8 cellular contexts compared by ENCODE assay signal in genomic region chr20:32285621-32286334, GRCh38. TPM values are rescaled to one million over a fixed set of nuclear protein-coding genes. Genes with fewer than 3 reads are reported as not detected.
DNase-seq lines count a peak whose midpoint lies in the region; ATAC-seq, FAIRE-seq and TF ChIP-seq lines count a peak whose summit lies in the region.

No MANE protein-coding gene starts in this region.

- H3K36me3 ChIP-seq in GM23248 (ENCODE audit: low read depth) (no peaks in the 10 kb centered on the region), OCI-LY7 (ENCODE audit: insufficient read depth, low read length) (peaks cover 31% of the 10 kb centered on the region), mesendoderm (ENCODE audit: control insufficient read depth, insufficient read depth, low read length) (no peaks in the 10 kb centered on the region)

- H2BK120ac ChIP-seq in mesendoderm (ENCODE audit: low read depth, low read length): no peak overlapping the region

- H4K5ac ChIP-seq in mesendoderm (ENCODE audit: low read length): no peak overlapping the region

- H4K8ac ChIP-seq in mesendoderm (ENCODE audit: low read depth, low read length): no peak overlapping the region

- no peak for DNase-seq in GM12891 (ENCODE audit: insufficient read length, low spot score)
- peak; percentile 72 for DNase-seq in GM23248
- peak; percentile 88 for DNase-seq in OCI-LY7 (ENCODE audit: low spot score)
- peak; percentile 17 for DNase-seq in dedifferentiated amniotic fluid mesenchymal stem cell (ENCODE audit: extremely low spot score)
- no peak for DNase-seq in sciatic nerve (ENCODE audit: low spot score)
- DNase-seq in mesendoderm: no peak
- DNase-seq in DMS79 (lab: John Stamatoyannopoulos, UW): no peak
- no peak for DNase-seq in NCI-H2029 (lab: John Stamatoyannopoulos, UW)

- no peak overlapping the region for H2AK5ac ChIP-seq in mesendoderm (ENCODE audit: low read length)

- H3K79me2 ChIP-seq in GM23248 (ENCODE audit: insufficient read depth): peaks cover 87% of the 10 kb centered on the region
- H3K79me2 ChIP-seq in OCI-LY7 (ENCODE audit: insufficient read depth, low read depth, low read length): peaks cover 91% of the 10 kb centered on the region
- H3K79me2 ChIP-seq in mesendoderm (ENCODE audit: control insufficient read depth, insufficient read depth, low read length): no peaks in the 10 kb centered on the region

- no peak overlapping the region for H3K18ac ChIP-seq in mesendoderm (ENCODE audit: low read length)

- intact Hi-C loops in OCI-LY7 (cut with micrococcal nuclease; ENCODE audit: unreplicated experiment) (loop anchor here (2.0 kb wide), 2 partner anchors 73 to 79 kb away; partner anchors contain the start of genes ASXL1, PLAGL2 and POFUT1), sciatic nerve (cut with DNase I) (no loop called here)

- no peak overlapping the region for H3K56ac ChIP-seq in mesendoderm (ENCODE audit: low read length)

- peaks cover 13% of the 10 kb centered on the region for H3K4me1 ChIP-seq in GM23248 (ENCODE audit: insufficient read depth)
- H3K4me1 ChIP-seq in OCI-LY7 (ENCODE audit: insufficient read depth, low read length, poor library complexity, severe bottlenecking): peaks cover 91% of the 10 kb centered on the region
- H3K4me1 ChIP-seq in mesendoderm (ENCODE audit: control insufficient read depth, low read depth, low read length): no peaks in the 10 kb centered on the region

- H2BK5ac ChIP-seq in mesendoderm (ENCODE audit: low read length): no peak overlapping the region

- no peak overlapping the region for H3K23ac ChIP-seq in mesendoderm (ENCODE audit: low read length)

- BruUV-seq in OCI-LY7 (replicated peaks; lab: Mats Ljungman, UMichigan): no TSS peak

- TF ChIP-seq CTCF in OCI-LY7 (conservative IDR thresholded peaks at IDR 0.05; ENCODE audit: low read length): no peak

- FAIRE-seq in GM12891 (lab: Jason Lieb, UNC): peak; percentile 94

- H4K20me1 ChIP-seq in GM23248 (ENCODE audit: insufficient read depth) (peaks cover 11% of the 10 kb centered on the region; the same call in 1 of the 2 replicates), OCI-LY7 (ENCODE audit: insufficient read depth, low read length) (no peaks in the 10 kb centered on the region)

- H3F3A ChIP-seq in GM23248 (ENCODE audit: insufficient read depth): peaks cover 17% of the 10 kb centered on the region

- no peak overlapping the region for H3K4me2 ChIP-seq in GM23248 (ENCODE audit: unreplicated experiment)
- peak overlapping the region; percentile 74 for H3K4me2 ChIP-seq in OCI-LY7 (ENCODE audit: low read length)
- H3K4me2 ChIP-seq in mesendoderm (ENCODE audit: low read length): no peak overlapping the region

- H3K9me3 ChIP-seq in GM23248 (ENCODE audit: low read depth): no peaks in the 10 kb centered on the region
- H3K9me3 ChIP-seq in OCI-LY7 (ENCODE audit: low read length): no peaks in the 10 kb centered on the region

- WGBS in GM23248 (ENCODE audit: low coverage in 1 of 2, low lambda C conversion rate in 2 of 2, missing lambda C conversion rate in 2 of 2), 2 experiments: 39 to 45% methylated on average over 4 of the region's 4 CpGs
- no CpG with 5 or more reads among the region's 4 CpGs for WGBS in mesendoderm (ENCODE audit: extremely low coverage, insufficient coverage, low lambda C conversion rate)

- POLR2A ChIA-PET in OCI-LY7 (lab: Charles Lee): interaction anchor here (0.6 to 2.6 kb wide), 29 partner anchors 9 to 387 kb away, joined by 3 to 14 read pairs (median 5); partner anchors contain the start of gene KIF3B

- H3K4me3 ChIP-seq in GM23248: no peak overlapping the region
- H3K4me3 ChIP-seq in OCI-LY7 (ENCODE audit: low read depth, low read length, poor library complexity, severe bottlenecking): peak overlapping the region; percentile 58
- H3K4me3 ChIP-seq in mesendoderm (ENCODE audit: low read length): no peak overlapping the region

- no peak overlapping the region for H2BK15ac ChIP-seq in mesendoderm (replicated peaks; ENCODE audit: low read depth)

- H3K9me2 ChIP-seq in GM23248 (ENCODE audit: insufficient read depth) (no peaks in the 10 kb centered on the region), OCI-LY7 (ENCODE audit: insufficient read depth, low read length) (no peaks in the 10 kb centered on the region)

- ATAC-seq in sciatic nerve: peak; percentile 56

- H3K4ac ChIP-seq in mesendoderm (ENCODE audit: low read depth, low read length): no peak overlapping the region

- H3K9ac ChIP-seq in GM23248: no peak overlapping the region
- no peak overlapping the region for H3K9ac ChIP-seq in mesendoderm (ENCODE audit: low read length)

- no peaks in the 10 kb centered on the region for H3K27me3 ChIP-seq in GM23248 (replicated peaks; ENCODE audit: insufficient read depth)
- no peaks in the 10 kb centered on the region for H3K27me3 ChIP-seq in mesendoderm (ENCODE audit: insufficient read depth, low read length, poor library complexity)

- TF ChIP-seq POLR2A in GM12891 (IDR thresholded peaks at IDR 0.05; ENCODE audit: low read depth, low read length): peak; percentile 50; the same call in 1 of the 2 replicates

- no peaks in the 10 kb centered on the region for H3K79me1 ChIP-seq in mesendoderm (ENCODE audit: low read length)

- H2AFZ ChIP-seq in GM23248: no peak overlapping the region
- H2AFZ ChIP-seq in OCI-LY7 (ENCODE audit: low read length): peak overlapping the region; percentile 6; the same call in 1 of the 2 replicates

- H3K27ac ChIP-seq in GM23248 (peak overlapping the region; percentile 44), OCI-LY7 (ENCODE audit: low read depth, low read length, poor library complexity, severe bottlenecking) (peak overlapping the region; percentile 98), mesendoderm (ENCODE audit: low read depth, low read length) (no peak overlapping the region)

- CTCF ChIA-PET in OCI-LY7 (lab: Charles Lee; ENCODE audit: unreplicated experiment): interaction anchor here (0.7 to 1.3 kb wide), 2 partner anchors 9 kb away, joined by 4 to 5 read pairs; partner anchors contain the start of gene KIF3B

- in situ Hi-C loops in GM23248 (cut with MboI): no loop called here

TF ChIP-seq in GM12891, 5 proteins besides CTCF, POLR2A, EP300 and RAD21:
- TF ChIP-seq POU2F2 (IDR thresholded peaks at IDR 0.05; ENCODE audit: low read depth, low read length) (no peak; the same call in 1 of the 2 replicates), POLR2AphosphoS5 (IDR thresholded peaks at IDR 0.05; ENCODE audit: low read depth, low read length) (0 out of 2 replicates have a peak, but pooled peaks have one; percentile 44)

RNA-seq across cellular contexts. Expression of gene KIF3B, which starts 8.3 kb away (rescaled TPM):
- 10.7 TPM for polyA plus RNA-seq in GM12891 (2012; ENCODE audit: low read depth, missing spikeins)
- total RNA-seq in GM23248 (2014; rRNA removed; shearing (Covaris generic)): 25.9 and 28.3 TPM in 2 replicates
- polyA plus RNA-seq in GM23248 (2016; fragmentation: Nextera tagmentation; extraction: Ambion mirVana): 8.4 and 8.8 TPM in 2 replicates
- total RNA-seq in OCI-LY7 (2014; rRNA removed; shearing (Covaris generic)): 7.9 and 8.2 TPM in 2 replicates
- total RNA-seq in OCI-LY7 (2022): 20.8 and 25.2 TPM in 2 replicates
- 30.9 TPM for total RNA-seq in sciatic nerve
- 17.6 TPM for polyA plus RNA-seq in mesendoderm (2013, experiment 1 of 2)
- polyA plus RNA-seq in mesendoderm (2013, experiment 2 of 2): 17.3 TPM

Comparison
In these comparisons a context has a peak if more than half of its experiments do, and no peak if none do; other contexts are left out.
1. DNase-seq: peak in GM23248 (single experiment), OCI-LY7 (single experiment) and dedifferentiated amniotic fluid mesenchymal stem cell (single experiment); none in GM12891 (single experiment), sciatic nerve (single experiment), mesendoderm (single experiment), DMS79 (single experiment) and NCI-H2029 (single experiment).